8 cellular contexts compared by ENCODE assay signal in genomic region chr15:65400760-65401606, GRCh38. TPM values are rescaled to one million over a fixed set of nuclear protein-coding genes. Genes with fewer than 3 reads are reported as not detected.
DNase-seq lines count a peak whose midpoint lies in the region; ATAC-seq lines count a peak whose summit lies in the region.

No MANE protein-coding gene starts in this region.

- H3K9me3 Mint-ChIP-seq in stimulated activated naive CD8-positive, alpha-beta T cell treated with anti-CD3 and anti-CD28 coated beads, Interleukin-15, amount 100 ng/mL, for 72 hours = no peaks in the 10 kb centered on the region

- peaks cover 19% of the 10 kb centered on the region for H3K4me1 Mint-ChIP-seq in stimulated activated naive CD8-positive, alpha-beta T cell treated with anti-CD3 and anti-CD28 coated beads, Interleukin-15, amount 100 ng/mL, for 72 hours

- no peaks in the 10 kb centered on the region for H3K36me3 ChIP-seq in H7 (replicated peaks; ENCODE audit: control insufficient read depth, insufficient read depth, low read length)

- ATAC-seq in stimulated activated naive CD8-positive, alpha-beta T cell treated with anti-CD3 and anti-CD28 coated beads, Interleukin-15, amount 100 ng/mL, for 72 hours = peak; percentile 85

- H3K4me3 ChIP-seq in H7 (ENCODE audit: insufficient read depth, low read depth, low read length) = no peak overlapping the region

- peaks cover 73% of the 10 kb centered on the region for H3K27me3 Mint-ChIP-seq in stimulated activated naive CD8-positive, alpha-beta T cell treated with anti-CD3 and anti-CD28 coated beads, Interleukin-15, amount 100 ng/mL, for 72 hours

- H3K27ac Mint-ChIP-seq in stimulated activated naive CD8-positive, alpha-beta T cell treated with anti-CD3 and anti-CD28 coated beads, Interleukin-15, amount 100 ng/mL, for 72 hours = no peak overlapping the region

- H3K27me3 ChIP-seq in H7 (ENCODE audit: control insufficient read depth, insufficient read depth, low read length) = peaks cover 17% of the 10 kb centered on the region; the same call in 1 of the 2 replicates

- no peak overlapping the region for H3K4me3 Mint-ChIP-seq in stimulated activated naive CD8-positive, alpha-beta T cell treated with anti-CD3 and anti-CD28 coated beads, Interleukin-15, amount 100 ng/mL, for 72 hours

- DNase-seq in Ammon's horn (ENCODE audit: low spot score) (peak; percentile 62), H7 (peak; percentile 96), NCI-H345 treated with DMSO at 0.1 percent for 48 hours (lab: John Stamatoyannopoulos, UW; ENCODE audit: unreplicated experiment) (peak; percentile 64), ecto neural progenitor cell (ENCODE audit: low spot score) (peak; percentile 88), lung microvascular endothelial cell (ENCODE audit: low read depth in 2 of 2) (peak; percentile 61 to 80), cerebellar nuclear complex (lab: John Stamatoyannopoulos, UW) (no peak)
- DNase-seq in activated CD4-positive, CD25-positive, alpha-beta regulatory T cell treated with anti-CD3 and anti-CD28 coated beads, Interleukin-2, amount 50 U/mL, for 16 hours (ENCODE audit: low read depth, low spot score) = peak; percentile 22
- peak; percentile 36 to 56 for DNase-seq in stimulated activated naive CD8-positive, alpha-beta T cell treated with anti-CD3 and anti-CD28 coated beads, Interleukin-15, amount 100 ng/mL, for 72 hours

RNA-seq across cellular contexts. Expression of gene IGDCC4, which starts 21.8 kb away (rescaled TPM):
- 7.4 and 10.6 TPM in 2 replicates for total RNA-seq in H7 (2014; rRNA removed; shearing (Covaris generic))
- under 0.01 and 0.22 TPM in 2 replicates for total RNA-seq in lung microvascular endothelial cell

RNA-seq across cellular contexts. Expression of gene IGDCC3, which starts 23.2 kb away (rescaled TPM):
- 38.3 and 39.7 TPM in 2 replicates for total RNA-seq in H7 (2014; rRNA removed; shearing (Covaris generic))
- total RNA-seq in lung microvascular endothelial cell = under 0.01 TPM in 1 of 2 replicates, not detected in the other

Comparison
In these comparisons a context has a peak if more than half of its experiments do, and no peak if none do; other contexts are left out.
1. DNase-seq: peak in Ammon's horn (single experiment), H7 (single experiment), NCI-H345 treated with DMSO at 0.1 percent for 48 hours (single experiment), activated CD4-positive, CD25-positive, alpha-beta regulatory T cell treated with anti-CD3 and anti-CD28 coated beads, Interleukin-2, amount 50 U/mL, for 16 hours (single experiment), ecto neural progenitor cell (single experiment), lung microvascular endothelial cell (2 of 2) and stimulated activated naive CD8-positive, alpha-beta T cell treated with anti-CD3 and anti-CD28 coated beads, Interleukin-15, amount 100 ng/mL, for 72 hours (2 of 2); none in cerebellar nuclear complex (0 of 2).
2. RNA of gene IGDCC3, which starts 23.2 kb away (total RNA-seq): 38.3 to 39.7 TPM in H7; under 0.01 TPM in lung microvascular endothelial cell; every median in the first group is over 10 times any median in the second.